ENCODE assay signal across 10 cellular contexts in genomic region chr20:47304287-47304686, GRCh38. TPM values are rescaled to one million over a fixed set of nuclear protein-coding genes. Genes with fewer than 3 reads are reported as not detected.
DNase-seq lines count a peak whose midpoint lies in the region; ATAC-seq and TF ChIP-seq lines count a peak whose summit lies in the region.
"Had no signal": no experiment of that assay in that cellular context is flagged by ENCODE, and none has a peak within 500 bp of the region (broad histone marks: within the 10 kb centered on the region; RNA-seq: fewer than 3 reads in every experiment).

No MANE protein-coding gene starts in this region.

- H3K9me3 ChIP-seq in muscle layer of colon (ENCODE audit: low read length): no peaks in the 10 kb centered on the region

- H3K9ac ChIP-seq in muscle layer of colon (ENCODE audit: low read length): no peak overlapping the region

- DNase-seq in AG09319 (ENCODE audit: extremely low read depth, low read depth) (no peak), LNCaP clone FGC (ENCODE audit: low read depth) (peak; percentile 98), dermis blood vessel endothelial cell (peak; percentile 48), NCI-H187 treated with DMSO at 0.1 percent for 48 hours (lab: John Stamatoyannopoulos, UW) (no peak), H4 (ENCODE audit: low spot score) (no peak)
- DNase-seq: posterior cingulate gyrus, RPMI8226 had no signal

- peak; percentile 22 for TF ChIP-seq CTCF in AG09319 (IDR thresholded peaks at IDR 0.05; ENCODE audit: low read depth, low read length)
- peak; percentile 28; the same call in 1 of the 2 replicates for TF ChIP-seq CTCF in LNCaP clone FGC (IDR thresholded peaks at IDR 0.05; ENCODE audit: control insufficient read depth, extremely low read depth, insufficient read depth)

- H3K4me1 ChIP-seq in muscle layer of colon (ENCODE audit: insufficient read depth, low read length): peaks cover 24% of the 10 kb centered on the region

- H3K4me3 ChIP-seq in LNCaP clone FGC (ENCODE audit: low read depth, low read length) (no peak overlapping the region), muscle layer of colon (ENCODE audit: low read depth in 1 of 2, low read length in 2 of 2) (no peak overlapping the region)

- peaks cover 12% of the 10 kb centered on the region for H3K36me3 ChIP-seq in muscle layer of colon (ENCODE audit: insufficient read depth, low read length)

- H3K27me3 ChIP-seq in muscle layer of colon (ENCODE audit: control insufficient read depth in 1 of 2, insufficient read depth in 2 of 2, low read length in 2 of 2): no peaks in the 10 kb centered on the region

- ATAC-seq in HG02623 (IDR thresholded peaks at IDR 0.05; ENCODE audit: unreplicated experiment) (no peak), GM18517 (IDR thresholded peaks at IDR 0.05; ENCODE audit: unreplicated experiment) (no peak)

- peak overlapping the region; percentile 77 for H3K27ac ChIP-seq in muscle layer of colon (ENCODE audit: low read depth, low read length)

RNA-seq across cellular contexts. Expression of gene ZMYND8, which starts 52.2 kb away (rescaled TPM):
- 35.9 and 59.4 TPM in 2 replicates for total RNA-seq in dermis blood vessel endothelial cell
- 9.0 and 11.7 TPM in 2 replicates for total RNA-seq in H4 (2014; rRNA removed; shearing (Covaris generic))

Comparison
In these comparisons a context has a peak if more than half of its experiments do, and no peak if none do; other contexts are left out.
1. DNase-seq: peak in LNCaP clone FGC (single experiment) and dermis blood vessel endothelial cell (single experiment); none in AG09319 (single experiment), NCI-H187 treated with DMSO at 0.1 percent for 48 hours (single experiment) and H4 (single experiment).